Comparison of ENCODE assay signal across 12 cellular contexts in genomic region chr5:150616506-150616905, GRCh38. TPM values are rescaled to one million over a fixed set of nuclear protein-coding genes. Genes with fewer than 3 reads are reported as not detected.
A peak's percentile ranks its signal among the peaks of the same experiment; 100 is the strongest.
DNase-seq lines count a peak whose midpoint lies in the region; ATAC-seq and TF ChIP-seq lines count a peak whose summit lies in the region.
"Had no signal": no experiment of that assay in that cellular context is flagged by ENCODE, and none has a peak within 500 bp of the region (broad histone marks: within the 10 kb centered on the region; RNA-seq: fewer than 3 reads in every experiment).

No MANE protein-coding gene starts in this region.

- no peak overlapping the region for H3K9ac ChIP-seq in SK-N-SH

- ATAC-seq in SK-N-SH treated with all-trans-retinoic acid at 6 μM for 48 hours (no peak; the same call in 2 of the 3 replicates), right lobe of liver (no peak), HG03039 (IDR thresholded peaks at IDR 0.05; ENCODE audit: unreplicated experiment) (no peak)

- no peaks in the 10 kb centered on the region for H4K20me1 ChIP-seq in SK-N-SH (ENCODE audit: insufficient read depth)

- H3K4me2 ChIP-seq in SK-N-SH: no peak overlapping the region

- H3K9me3 ChIP-seq in SK-N-SH: no peaks in the 10 kb centered on the region
- H3K9me3 ChIP-seq in right lobe of liver: no peaks in the 10 kb centered on the region
- no peaks in the 10 kb centered on the region for H3K9me3 ChIP-seq in tibial artery
- H3K9me3 ChIP-seq: SJCRH30 had no signal

- peak; percentile 60 for DNase-seq in SK-N-SH
- DNase-seq in right lobe of liver: no peak
- DNase-seq in tibial artery: no peak
- no peak for DNase-seq in activated CD4-positive, CD25-positive, alpha-beta regulatory T cell (lab: John Stamatoyannopoulos, UW)
- DNase-seq in islet precursor cell: no peak
- DNase-seq: activated naive CD4-positive, alpha-beta T cell treated with anti-CD3 and anti-CD28 coated beads, Interleukin-2, amount 50 U/mL, for 16 hours; DMS153; hippocampal formation had no signal

- TF ChIP-seq POLR2A in right lobe of liver (IDR thresholded peaks at IDR 0.05): no peak

- TF ChIP-seq EP300 in SK-N-SH (IDR thresholded peaks at IDR 0.05; ENCODE audit: borderline replicate concordance in 1 of 2, low read depth in 1 of 2, low read length in 1 of 2): no peak

- no peaks in the 10 kb centered on the region for H3K9me2 ChIP-seq in SK-N-SH

- WGBS in SK-N-SH (ENCODE audit: low lambda C conversion rate): 96% methylated on average over 1 of the region's 1 CpG
- 50% methylated on average over 1 of the region's 1 CpG for WGBS in right lobe of liver (ENCODE audit: insufficient coverage, low coverage, low lambda C conversion rate, missing lambda C conversion rate)

- H3K36me3 ChIP-seq in SK-N-SH (replicated peaks in 1 of 2; ENCODE audit: control insufficient read depth in 1 of 2, insufficient read depth in 2 of 2, low read length in 1 of 2) (peaks cover 0 to 13% of the 10 kb centered on the region in 2 experiments), right lobe of liver (no peaks in the 10 kb centered on the region), tibial artery (no peaks in the 10 kb centered on the region)
- H3K36me3 ChIP-seq: SJCRH30 had no signal

- CTCF ChIA-PET in SK-N-SH (lab: Yijun Ruan, JAX): interaction anchor here (0.8 to 4.8 kb wide), 5 partner anchors 13 to 56 kb away, joined by 3 to 32 read pairs (median 14); no protein-coding TSS in a partner anchor

- no peak for TF ChIP-seq RAD21 in SK-N-SH (IDR thresholded peaks at IDR 0.05; ENCODE audit: low read length)

- no peaks in the 10 kb centered on the region for H3F3A ChIP-seq in SK-N-SH (replicated peaks; ENCODE audit: insufficient read depth)

- H3K79me2 ChIP-seq in SK-N-SH (ENCODE audit: insufficient read depth): no peaks in the 10 kb centered on the region

- TF ChIP-seq CTCF in SK-N-SH (IDR thresholded peaks at IDR 0.05) (no peak), VCaP (conservative IDR thresholded peaks at IDR 0.05) (no peak), right lobe of liver (IDR thresholded peaks at IDR 0.05) (no peak), tibial artery (IDR thresholded peaks at IDR 0.05) (no peak)

- intact Hi-C loops in right lobe of liver (cut with DNase I): no loop called here
- intact Hi-C loops in tibial artery (cut with DNase I; ENCODE audit: low total_unique reads): no loop called here

- H3K27me3 ChIP-seq in SK-N-SH (ENCODE audit: insufficient read depth): no peaks in the 10 kb centered on the region
- H3K27me3 ChIP-seq in right lobe of liver: no peaks in the 10 kb centered on the region
- no peaks in the 10 kb centered on the region for H3K27me3 ChIP-seq in tibial artery
- H3K27me3 ChIP-seq: SJCRH30 had no signal

- POLR2A ChIA-PET in SK-N-SH (lab: Yijun Ruan, JAX): interaction anchor here (0.8 to 1.5 kb wide), 3 partner anchors 15 to 56 kb away, joined by 3 to 14 read pairs (median 4); partner anchors contain the start of gene SYNPO

- peaks cover 0 to 78% of the 10 kb centered on the region in 2 experiments; a peak in 3 of 4 replicates for H3K4me1 ChIP-seq in SK-N-SH (ENCODE audit: control insufficient read depth in 1 of 2, insufficient read depth in 2 of 2, low read depth in 1 of 2, low read length in 1 of 2)
- peaks cover 2 to 65% (median 39%) of the 10 kb centered on the region in 4 donors for H3K4me1 ChIP-seq in right lobe of liver
- peaks cover 0 to 85% (median 73%) of the 10 kb centered on the region in 4 donors for H3K4me1 ChIP-seq in tibial artery

- H3K4me3 ChIP-seq in SK-N-SH (ENCODE audit: low read depth in 2 of 2, low read length in 1 of 2): no peak overlapping the region
- no peak overlapping the region for H3K4me3 ChIP-seq in right lobe of liver
- H3K4me3 ChIP-seq in tibial artery: no peak overlapping the region
- H3K4me3 ChIP-seq: SJCRH30 had no signal

- H3K27ac ChIP-seq in SK-N-SH (ENCODE audit: low read depth in 2 of 2, low read length in 1 of 2) (peak overlapping the region in 1 of 2 experiments; percentile 86; a peak in 2 of 4 replicates), VCaP (peak overlapping the region; percentile 70), right lobe of liver (peak overlapping the region in 2 of 3 donors; percentile 74 to 85), tibial artery (peak overlapping the region; percentile 93 to 100)
- H3K27ac ChIP-seq: SJCRH30 had no signal

- no peak overlapping the region for H2AFZ ChIP-seq in SK-N-SH (ENCODE audit: low read depth)

TF ChIP-seq in SK-N-SH, 30 proteins besides CTCF, POLR2A, EP300 and RAD21:
- TF ChIP-seq FOXM1 (IDR thresholded peaks at IDR 0.05; ENCODE audit: low read depth) (no peak), SMC3 (IDR thresholded peaks at IDR 0.05; ENCODE audit: low read depth, low read length) (no peak), JUND (IDR thresholded peaks at IDR 0.05) (no peak), SIN3A (IDR thresholded peaks at IDR 0.05; ENCODE audit: borderline replicate concordance, low read depth, low read length) (no peak), MAX (IDR thresholded peaks at IDR 0.05; ENCODE audit: low read depth) (no peak), GABPA (IDR thresholded peaks at IDR 0.05; ENCODE audit: low read depth) (no peak), POLR2AphosphoS5 (IDR thresholded peaks at IDR 0.05; ENCODE audit: low read depth, low read length) (no peak), MEF2A (IDR thresholded peaks at IDR 0.05; ENCODE audit: borderline replicate concordance, low read depth) (no peak)

TF ChIP-seq in SK-N-SH treated with all-trans-retinoic acid at 6 μM for 48 hours, 23 proteins besides CTCF, POLR2A, EP300 and RAD21:
- TF ChIP-seq TCF4 (CRISPR knock-in tag; IDR thresholded peaks at IDR 0.05; ENCODE audit: borderline replicate concordance) (no peak), ZNF8 (CRISPR knock-in tag; IDR thresholded peaks at IDR 0.05) (no peak), PPARA (CRISPR knock-in tag; IDR thresholded peaks at IDR 0.05; ENCODE audit: borderline replicate concordance) (no peak)
TF ChIP-seq in SK-N-SH treated with all-trans-retinoic acid at 6 μM for 48 hours: peak in this region for 0.

RNA-seq across cellular contexts. Expression of gene SYNPO, which starts 24.0 kb away (rescaled TPM):
- 3.0 and 5.1 TPM in 2 replicates for polyA plus RNA-seq in SK-N-SH (2012; rRNA removed)
- polyA plus RNA-seq in SK-N-SH (2012; cell fraction: cytosol; rRNA removed): 3.3 and 4.5 TPM in 2 replicates
- 9.8 and 14.0 TPM in 2 replicates for polyA plus RNA-seq in SK-N-SH (2012; cell fraction: nucleus; rRNA removed)
- 10 to 100 TPM; 23.4 to 51.8 (median 35.6) TPM for total RNA-seq in right lobe of liver

RNA-seq across cellular contexts. Expression of gene MYOZ3, which starts 44.5 kb away (rescaled TPM):
- polyA plus RNA-seq in SK-N-SH (2012; rRNA removed): 0.26 and 0.41 TPM in 2 replicates
- polyA plus RNA-seq in SK-N-SH (2012; cell fraction: cytosol; rRNA removed): 0.31 and 0.35 TPM in 2 replicates
- polyA plus RNA-seq in SK-N-SH (2012; cell fraction: nucleus; rRNA removed): 0.48 and 0.67 TPM in 2 replicates
- under 1 TPM in 3 of 6 experiments, not detected in 3; 0.09 to 0.25 (median 0.12) TPM for total RNA-seq in right lobe of liver
